In genomic region chr17:45305532-45306087, GRCh38 we compare ENCODE assay signal across 12 cellular contexts. TPM values are rescaled to one million over a fixed set of nuclear protein-coding genes. Genes with fewer than 3 reads are reported as not detected.
DNase-seq lines count a peak whose midpoint lies in the region; ATAC-seq, FAIRE-seq and TF ChIP-seq lines count a peak whose summit lies in the region.
"Had no signal": no experiment of that assay in that cellular context is flagged by ENCODE, and none has a peak within 500 bp of the region (broad histone marks: within the 10 kb centered on the region; RNA-seq: fewer than 3 reads in every experiment).

No MANE protein-coding gene starts in this region.

- no peak overlapping the region for H4K8ac ChIP-seq in trophoblast cell (ENCODE audit: low read depth, low read length)

- no peak for DNase-seq in A549 (ENCODE audit: low read depth in 1 of 2, low spot score in 1 of 2)
- peak; percentile 93 for DNase-seq in H4 (ENCODE audit: low spot score)
- DNase-seq in activated naive CD8-positive, alpha-beta T cell treated with anti-CD3 and anti-CD28 coated beads for 36 hours: no peak
- no peak for DNase-seq in memory B cell (ENCODE audit: low spot score in 2 of 2)
- no peak for DNase-seq in T-helper 9 cell
- no peak for DNase-seq in effector CD8-positive, alpha-beta T cell (lab: John Stamatoyannopoulos, UW)
- no peak for DNase-seq in trophoblast cell
- DNase-seq in D721Med (ENCODE audit: insufficient read length, low spot score): no peak
- DNase-seq: amniotic stem cell, midbrain, NCI-H510A treated with DMSO at 0.1 percent for 48 hours had no signal

- no peak overlapping the region for H4K91ac ChIP-seq in trophoblast cell (ENCODE audit: low read depth, low read length)

- H3K4me1 Mint-ChIP-seq in activated naive CD8-positive, alpha-beta T cell treated with anti-CD3 and anti-CD28 coated beads for 36 hours: peaks cover 69% of the 10 kb centered on the region
- H3K4me1 Mint-ChIP-seq in memory B cell: peaks cover 46% of the 10 kb centered on the region

- peak overlapping the region; percentile 77 to 92 for H3K27ac ChIP-seq in A549
- no peak overlapping the region for H3K27ac ChIP-seq in trophoblast cell (ENCODE audit: low read depth, low read length)

- no peak for TF ChIP-seq EP300 in A549 (IDR thresholded peaks at IDR 0.05)

- H3K9me3 Mint-ChIP-seq in activated naive CD8-positive, alpha-beta T cell treated with anti-CD3 and anti-CD28 coated beads for 36 hours: no peaks in the 10 kb centered on the region
- no peaks in the 10 kb centered on the region for H3K9me3 Mint-ChIP-seq in memory B cell
- H3K9me3 Mint-ChIP-seq: type B pancreatic cell had no signal

- no peak overlapping the region for H3K4me3 Mint-ChIP-seq in activated naive CD8-positive, alpha-beta T cell treated with anti-CD3 and anti-CD28 coated beads for 36 hours
- H3K4me3 Mint-ChIP-seq in memory B cell: no peak overlapping the region
- H3K4me3 Mint-ChIP-seq: type B pancreatic cell had no signal

- no peak overlapping the region for H3K14ac ChIP-seq in trophoblast cell (ENCODE audit: low read length)

- TF ChIP-seq POLR2A in A549 (IDR thresholded peaks at IDR 0.05; ENCODE audit: low read length): no peak

- H3K4ac ChIP-seq in trophoblast cell (ENCODE audit: low read depth, low read length): no peak overlapping the region

- no peak overlapping the region for H3K18ac ChIP-seq in trophoblast cell (ENCODE audit: low read length)

- no peaks in the 10 kb centered on the region for H3K27me3 ChIP-seq in trophoblast cell (ENCODE audit: insufficient read depth, low read length)

- peaks cover 54% of the 10 kb centered on the region for H3K36me3 Mint-ChIP-seq in activated naive CD8-positive, alpha-beta T cell treated with anti-CD3 and anti-CD28 coated beads for 36 hours
- peaks cover 17% of the 10 kb centered on the region for H3K36me3 Mint-ChIP-seq in memory B cell

- H3K79me2 ChIP-seq in trophoblast cell (ENCODE audit: control insufficient read depth, insufficient read depth, low read length, poor library complexity): no peaks in the 10 kb centered on the region

- H2AK5ac ChIP-seq in trophoblast cell (ENCODE audit: low read length): no peak overlapping the region

- no peak overlapping the region for H4K12ac ChIP-seq in trophoblast cell (ENCODE audit: low read depth, low read length)

- H3K4me3 ChIP-seq in A549 (no peak overlapping the region), trophoblast cell (ENCODE audit: low read depth, low read length) (no peak overlapping the region)

- H3K4me2 ChIP-seq in A549 (peak overlapping the region; percentile 72), trophoblast cell (ENCODE audit: low read length) (no peak overlapping the region)

- H2BK5ac ChIP-seq in trophoblast cell (ENCODE audit: low read depth, low read length, poor library complexity): no peak overlapping the region

- no peak overlapping the region for H3K23ac ChIP-seq in trophoblast cell (ENCODE audit: low read length)

- H3K27me3 Mint-ChIP-seq in activated naive CD8-positive, alpha-beta T cell treated with anti-CD3 and anti-CD28 coated beads for 36 hours: no peaks in the 10 kb centered on the region
- no peaks in the 10 kb centered on the region for H3K27me3 Mint-ChIP-seq in memory B cell
- H3K27me3 Mint-ChIP-seq: type B pancreatic cell had no signal

- H3K9me3 ChIP-seq in A549 (no peaks in the 10 kb centered on the region), trophoblast cell (ENCODE audit: insufficient read depth, low read depth, low read length) (peaks cover 3% of the 10 kb centered on the region)

- TF ChIP-seq CTCF in A549 (IDR thresholded peaks at IDR 0.05): no peak
- TF ChIP-seq CTCF in D721Med (IDR thresholded peaks at IDR 0.05; ENCODE audit: insufficient read depth, missing control alignments): no peak

- CTCF ChIA-PET in A549 (lab: Yijun Ruan, JAX): interaction anchor here (0.6 to 39.8 kb wide), 17 partner anchors 11 to 170 kb away, joined by 3 to 640 read pairs (median 7); partner anchors contain the start of genes ACBD4 and MAP3K14

- H3K27ac Mint-ChIP-seq in activated naive CD8-positive, alpha-beta T cell treated with anti-CD3 and anti-CD28 coated beads for 36 hours: peak overlapping the region; percentile 75
- H3K27ac Mint-ChIP-seq in memory B cell: peak overlapping the region; percentile 69

- H3K9ac ChIP-seq in trophoblast cell (ENCODE audit: low read length): no peak overlapping the region

- H2BK12ac ChIP-seq in trophoblast cell (ENCODE audit: low read length): no peak overlapping the region

- no peak for TF ChIP-seq RAD21 in A549 (conservative IDR thresholded peaks at IDR 0.05 in 1 of 2, IDR thresholded peaks at IDR 0.05 in 1 of 2)

- 80% methylated on average over 3 of the region's 3 CpGs for WGBS in A549 (ENCODE audit: missing lambda C conversion rate)
- WGBS in trophoblast cell (ENCODE audit: extremely low coverage, insufficient coverage, insufficient read length): no CpG with 5 or more reads among the region's 3 CpGs

- no peaks in the 10 kb centered on the region for H3K79me1 ChIP-seq in trophoblast cell (ENCODE audit: low read length)

- peaks cover 0 to 2% of the 10 kb centered on the region in 2 experiments for H3K36me3 ChIP-seq in trophoblast cell (ENCODE audit: control insufficient read depth in 1 of 2, insufficient read depth in 2 of 2, low read length in 2 of 2)

- H2BK120ac ChIP-seq in trophoblast cell (ENCODE audit: insufficient read depth, low read length, poor library complexity): no peak overlapping the region

- ATAC-seq in A549: peak in 1 of 2 experiments; percentile 17; a peak in 3 of 6 replicates
- ATAC-seq in memory B cell (ENCODE audit: low read depth): no peak

- no peak overlapping the region for H2AFZ ChIP-seq in trophoblast cell (ENCODE audit: insufficient read depth, low read length, poor library complexity)

- H3K4me1 ChIP-seq in A549 (peaks cover 89% of the 10 kb centered on the region), trophoblast cell (ENCODE audit: control insufficient read depth in 1 of 2, insufficient read depth in 2 of 2, low read length in 2 of 2) (peaks cover 0 to 2% of the 10 kb centered on the region in 2 experiments)

- POLR2A ChIA-PET in A549 (lab: Yijun Ruan, JAX): interaction anchor here (0.6 to 3.2 kb wide), 3 partner anchors 11 to 1592 kb away, joined by 3 to 28 read pairs (median 5); partner anchors contain the start of gene MAP3K14

- FAIRE-seq in A549 (lab: Jason Lieb, UNC): peak; percentile 49
- no peak for FAIRE-seq in D721Med (lab: Jason Lieb, UNC)

TF ChIP-seq in A549, 52 proteins besides CTCF, POLR2A, EP300 and RAD21:
- TF ChIP-seq SMC3 (IDR thresholded peaks at IDR 0.05): no peak
- TF ChIP-seq FOSL2 (IDR thresholded peaks at IDR 0.05): no peak
- 0 out of 2 replicates have a peak, but pooled peaks have one; percentile 33 for TF ChIP-seq FOSL2 (CRISPR knock-in tag; IDR thresholded peaks at IDR 0.05)

RNA-seq across cellular contexts. Expression of gene MAP3K14, which starts 11.2 kb away (rescaled TPM):
- polyA plus RNA-seq in A549 (2011; rRNA removed): 9.1 and 10.9 TPM in 2 replicates
- 39.9 and 49.0 TPM in 2 replicates for polyA plus RNA-seq in A549 (2012; cell fraction: cytosol; rRNA removed)
- 142 and 168 TPM in 2 replicates for polyA plus RNA-seq in A549 (2012; cell fraction: nucleus; rRNA removed)
- polyA plus RNA-seq in A549 (2017; fragmentation: RNase III; extraction: RNeasy Plus Mini Kit Qiagen cat#74134 plus additional on column Dnase treatment): 30.7 to 53.6 TPM (median 34.5 TPM) in 3 replicates
- 12.0 and 13.0 TPM in 2 replicates for polyA minus RNA-seq in A549 (2011; rRNA and poly(A)+ RNA removed)
- total RNA-seq in H4 (2014; rRNA removed; shearing (Covaris generic)): 4.3 and 4.6 TPM in 2 replicates
- 10 to 100 TPM; 27.1 to 28.3 TPM for total RNA-seq in activated naive CD8-positive, alpha-beta T cell treated with anti-CD3 and anti-CD28 coated beads for 36 hours
- polyA plus RNA-seq in trophoblast cell (2013): 1.1 and 1.3 TPM in 2 replicates

RNA-seq across cellular contexts. Expression of gene SPATA32, which starts 43.7 kb away (rescaled TPM):
- polyA plus RNA-seq in A549 (2011; rRNA removed): 0.05 and 0.08 TPM in 2 replicates
- 0.09 and 0.16 TPM in 2 replicates for polyA plus RNA-seq in A549 (2012; cell fraction: cytosol; rRNA removed)
- polyA plus RNA-seq in A549 (2012; cell fraction: nucleus; rRNA removed): 0.40 and 0.54 TPM in 2 replicates
- polyA plus RNA-seq in A549 (2017; fragmentation: RNase III; extraction: RNeasy Plus Mini Kit Qiagen cat#74134 plus additional on column Dnase treatment): 0.09 to 0.25 TPM (median 0.21 TPM) in 3 replicates
- not detected in 2 replicates for polyA minus RNA-seq in A549 (2011; rRNA and poly(A)+ RNA removed)
- 0.21 TPM in 1 of 2 replicates, not detected in the other for total RNA-seq in H4 (2014; rRNA removed; shearing (Covaris generic))
- total RNA-seq in activated naive CD8-positive, alpha-beta T cell treated with anti-CD3 and anti-CD28 coated beads for 36 hours: under 1 TPM; 0.62 to 0.68 TPM
- polyA plus RNA-seq in trophoblast cell (2013): not detected in 2 replicates
